ENCODE assay signal across 9 cellular contexts in the genomic region with DNA sequence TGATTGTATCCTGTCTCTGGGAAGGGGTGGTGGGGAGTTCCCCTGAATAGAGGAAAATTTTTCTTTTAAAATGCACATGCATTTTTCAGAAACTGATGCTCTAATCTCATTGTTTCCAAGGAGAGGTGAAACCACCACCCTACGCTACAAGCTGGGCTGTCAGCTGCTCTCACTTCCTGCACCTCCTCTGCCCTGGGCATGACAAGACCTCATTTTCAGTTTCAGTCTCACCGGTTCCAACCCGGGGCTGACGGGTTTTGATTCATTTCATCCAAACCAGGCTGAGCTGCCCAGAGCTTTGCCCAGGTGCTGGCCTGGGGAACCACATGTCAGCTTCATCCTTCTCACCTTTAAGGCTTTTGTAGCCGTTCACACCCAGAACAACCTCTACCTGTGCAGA.
DNase-seq lines count a peak whose midpoint lies in the region; ATAC-seq and TF ChIP-seq lines count a peak whose summit lies in the region.
"Had no signal": no experiment of that assay in that cellular context is flagged by ENCODE, and none has a peak within 500 bp of the region (broad histone marks: within the 10 kb centered on the region; RNA-seq: fewer than 3 reads in every experiment).

No MANE protein-coding gene starts in this region.

- no peak overlapping the region for H2BK15ac ChIP-seq in neuronal stem cell (ENCODE audit: low read length)

- peaks cover 2% of the 10 kb centered on the region for H3K9me3 Mint-ChIP-seq in memory B cell
- H3K9me3 Mint-ChIP-seq: neural crest cell had no signal

- no peak overlapping the region for H4K91ac ChIP-seq in neuronal stem cell (ENCODE audit: low read depth, low read length, poor library complexity)

- H3K9me3 ChIP-seq in right atrium auricular region (no peaks in the 10 kb centered on the region), neuronal stem cell (replicated peaks in 1 of 2; ENCODE audit: control insufficient read depth in 2 of 2, insufficient read depth in 1 of 2, low read depth in 1 of 2, low read length in 2 of 2) (no peaks in the 10 kb centered on the region), heart left ventricle (no peaks in the 10 kb centered on the region)

- H2BK5ac ChIP-seq in neuronal stem cell (ENCODE audit: low read length) = no peak overlapping the region

- no peak overlapping the region for H4K8ac ChIP-seq in neuronal stem cell (ENCODE audit: low read depth, low read length)

- no peak overlapping the region for H2BK12ac ChIP-seq in neuronal stem cell (ENCODE audit: low read length)

- H3K27me3 ChIP-seq in right atrium auricular region (no peaks in the 10 kb centered on the region), neuronal stem cell (ENCODE audit: control insufficient read depth in 3 of 3, insufficient read depth in 3 of 3, low read depth in 1 of 3, low read length in 3 of 3) (peaks cover 0 to 7% (median 0%) of the 10 kb centered on the region in 3 experiments), heart left ventricle (peaks cover 0 to 53% (median 0%) of the 10 kb centered on the region in 9 donors)

- no peak for TF ChIP-seq POLR2A in heart left ventricle (IDR thresholded peaks at IDR 0.05)

- DNase-seq in GM12864 (ENCODE audit: low read depth) = peak; percentile 76
- DNase-seq in OCI-M1 (lab: John Stamatoyannopoulos, UW) = peak; percentile 18
- DNase-seq in memory B cell (ENCODE audit: low spot score in 2 of 2) = peak; percentile 22 to 32
- DNase-seq in right atrium auricular region (ENCODE audit: low spot score) = no peak
- DNase-seq in neuronal stem cell (ENCODE audit: low spot score) = no peak
- no peak for DNase-seq in heart left ventricle
- no peak for DNase-seq in NCI-H2171 (lab: John Stamatoyannopoulos, UW)

- no peak overlapping the region for H3K4me2 ChIP-seq in neuronal stem cell (ENCODE audit: insufficient read depth, low read length, poor library complexity, severe bottlenecking)

- no peak overlapping the region for H3K18ac ChIP-seq in neuronal stem cell (ENCODE audit: low read length)

- H3K27me3 Mint-ChIP-seq in memory B cell = peaks cover 11% of the 10 kb centered on the region

- WGBS in neuronal stem cell (ENCODE audit: extremely low coverage in 2 of 2, insufficient read length in 2 of 2, insufficient replicate concordance in 1 of 2), 2 donors = no CpG with 5 or more reads among the region's 5 CpGs
- 50 to 69% (median 58%) methylated on average over 5 of the region's 5 CpGs for WGBS in heart left ventricle, 4 donors

- H3K4me1 ChIP-seq in right atrium auricular region (no peaks in the 10 kb centered on the region), neuronal stem cell (ENCODE audit: control insufficient read depth in 2 of 2, insufficient read depth in 1 of 2, low read depth in 1 of 2, low read length in 2 of 2) (peaks cover 0 to 27% of the 10 kb centered on the region in 2 donors), heart left ventricle (no peaks in the 10 kb centered on the region)

- H3K4me1 Mint-ChIP-seq in memory B cell = peaks cover 8% of the 10 kb centered on the region

- no peaks in the 10 kb centered on the region for H3K79me1 ChIP-seq in neuronal stem cell (ENCODE audit: low read depth, low read length)

- intact Hi-C loops in heart left ventricle (cut with DNase I) = no loop called here

- ATAC-seq in GM21528 (IDR thresholded peaks at IDR 0.05; ENCODE audit: low FRiP score, unreplicated experiment) (peak; percentile 90), memory B cell (ENCODE audit: low read depth) (peak; percentile 100), heart left ventricle (no peak)

- H2AFZ ChIP-seq in neuronal stem cell (ENCODE audit: low read length) = no peak overlapping the region

- TF ChIP-seq CTCF in GM12864 (IDR thresholded peaks at IDR 0.05; ENCODE audit: low read depth, low read length, missing control alignments) (no peak), right atrium auricular region (IDR thresholded peaks at IDR 0.05) (no peak), heart left ventricle (IDR thresholded peaks at IDR 0.05) (no peak)

- no peak overlapping the region for H2BK120ac ChIP-seq in neuronal stem cell (ENCODE audit: low read depth, low read length)

- H2AK5ac ChIP-seq in neuronal stem cell (ENCODE audit: low read depth, low read length) = no peak overlapping the region

- H3K4me3 Mint-ChIP-seq in memory B cell = peak overlapping the region; percentile 84
- H3K4me3 Mint-ChIP-seq: neural crest cell had no signal

- peaks cover 1% of the 10 kb centered on the region for H3K36me3 Mint-ChIP-seq in memory B cell

- H3K36me3 ChIP-seq in right atrium auricular region (no peaks in the 10 kb centered on the region), neuronal stem cell (replicated peaks in 1 of 2; ENCODE audit: control insufficient read depth in 2 of 2, insufficient read depth in 2 of 2, low read length in 2 of 2) (no peaks in the 10 kb centered on the region), heart left ventricle (no peaks in the 10 kb centered on the region)

- H3K27ac ChIP-seq in right atrium auricular region = no peak overlapping the region
- H3K27ac ChIP-seq in neuronal stem cell (replicated peaks; ENCODE audit: low read length) = no peak overlapping the region
- no peak overlapping the region for H3K27ac ChIP-seq in heart left ventricle

- H3K23ac ChIP-seq in neuronal stem cell (ENCODE audit: low read depth, low read length, poor library complexity) = no peak overlapping the region

- no peak overlapping the region for H3K27ac Mint-ChIP-seq in memory B cell

- H3K14ac ChIP-seq in neuronal stem cell (ENCODE audit: low read length) = no peak overlapping the region

- H3K9ac ChIP-seq in neuronal stem cell (ENCODE audit: low read depth, low read length, poor library complexity) = no peak overlapping the region

- H3K4ac ChIP-seq in neuronal stem cell (ENCODE audit: low read length) = no peak overlapping the region

- H3K4me3 ChIP-seq in GM12864 (ENCODE audit: low read depth, low read length) (no peak overlapping the region), right atrium auricular region (no peak overlapping the region), neuronal stem cell (ENCODE audit: low read length in 2 of 2) (no peak overlapping the region), heart left ventricle (peak overlapping the region in 1 of 12 donors; percentile 15)

Comparison
In these comparisons a context has a peak if more than half of its experiments do, and no peak if none do; other contexts are left out.
1. DNase-seq: peak in GM12864 (single experiment), OCI-M1 (single experiment) and memory B cell (2 of 2); none in right atrium auricular region (single experiment), neuronal stem cell (single experiment), heart left ventricle (0 of 5) and NCI-H2171 (single experiment).
2. ATAC-seq: peak in GM21528 (single experiment) and memory B cell (single experiment); none in heart left ventricle (0 of 4).